ENCODE assay signal across 23 cellular contexts in the genomic region with DNA sequence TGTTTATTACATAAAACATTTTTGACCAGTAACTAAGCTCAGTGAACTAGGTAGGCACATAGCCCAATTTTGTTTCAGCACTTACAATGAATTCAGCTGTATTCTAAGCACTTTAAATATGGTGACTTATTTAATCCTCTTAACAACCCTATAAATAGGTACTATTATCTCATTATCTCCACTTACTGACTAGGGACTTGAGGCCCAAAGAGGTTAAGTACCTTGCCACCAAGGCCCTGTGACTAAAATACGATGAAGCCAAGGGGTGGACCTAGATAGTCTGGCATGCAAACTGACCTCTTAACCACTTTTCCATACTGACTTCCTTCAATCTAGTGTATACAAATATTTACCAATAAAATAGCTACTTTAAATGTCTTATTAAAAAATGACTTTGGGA.
DNase-seq lines count a peak whose midpoint lies in the region; ATAC-seq and TF ChIP-seq lines count a peak whose summit lies in the region.
"Had no signal": no experiment of that assay in that cellular context is flagged by ENCODE, and none has a peak within 500 bp of the region (broad histone marks: within the 10 kb centered on the region; RNA-seq: fewer than 3 reads in every experiment).

No MANE protein-coding gene starts in this region.

- no peak overlapping the region for H2AFZ ChIP-seq in neural progenitor cell (replicated peaks)
- H2AFZ ChIP-seq: GM23248 had no signal

- POLR2A ChIA-PET in MCF 10A (lab: Yijun Ruan, JAX) = no interaction called here

- WGBS in heart left ventricle, 4 donors = 51 to 71% (median 66%) methylated on average over 1 of the region's 1 CpG

- TF ChIP-seq CTCF in heart left ventricle (IDR thresholded peaks at IDR 0.05) (no peak), neural progenitor cell (IDR thresholded peaks at IDR 0.05) (no peak), MCF 10A (IDR thresholded peaks at IDR 0.05; ENCODE audit: unreplicated experiment) (no peak)

- peaks cover 0 to 26% (median 0%) of the 10 kb centered on the region in 12 donors for H3K4me1 ChIP-seq in heart left ventricle
- peaks cover 33% of the 10 kb centered on the region for H3K4me1 ChIP-seq in neural progenitor cell
- H3K4me1 ChIP-seq: BE2C had no signal

- peaks cover 5% of the 10 kb centered on the region for H3K9me3 Mint-ChIP-seq in neural progenitor cell
- no peaks in the 10 kb centered on the region for H3K9me3 Mint-ChIP-seq in MCF 10A (ENCODE audit: unreplicated experiment)
- peaks cover 8% of the 10 kb centered on the region for H3K9me3 Mint-ChIP-seq in stimulated activated effector memory CD8-positive, alpha-beta T cell treated with anti-CD3 and anti-CD28 coated beads, Interleukin-12 subunit alpha, Interleukin-12 subunit beta, amount 100 ng/mL, for 72 hours

- H3K27me3 Mint-ChIP-seq in neural progenitor cell (ENCODE audit: insufficient read depth, low read depth) = peaks cover 5% of the 10 kb centered on the region
- no peaks in the 10 kb centered on the region for H3K27me3 Mint-ChIP-seq in MCF 10A (ENCODE audit: insufficient read depth, unreplicated experiment)
- H3K27me3 Mint-ChIP-seq: CD8-positive, alpha-beta memory T cell had no signal

- H4K20me1 ChIP-seq in neural progenitor cell (ENCODE audit: low read depth) = no peaks in the 10 kb centered on the region

- H3K4me3 ChIP-seq in heart left ventricle (no peak overlapping the region), neural progenitor cell (no peak overlapping the region)
- H3K4me3 ChIP-seq: GM23248 had no signal

- H3K4me1 Mint-ChIP-seq in neural progenitor cell (peaks cover 9% of the 10 kb centered on the region), MCF 10A (ENCODE audit: insufficient read depth, unreplicated experiment) (no peaks in the 10 kb centered on the region)
- H3K4me1 Mint-ChIP-seq in stimulated activated effector memory CD8-positive, alpha-beta T cell treated with anti-CD3 and anti-CD28 coated beads, Interleukin-12 subunit alpha, Interleukin-12 subunit beta, amount 100 ng/mL, for 72 hours = no peaks in the 10 kb centered on the region
- H3K4me1 Mint-ChIP-seq: CD14-positive monocyte; CD8-positive, alpha-beta memory T cell had no signal

- no peak overlapping the region for H3K4me3 Mint-ChIP-seq in neural progenitor cell
- H3K4me3 Mint-ChIP-seq in MCF 10A (ENCODE audit: unreplicated experiment) = no peak overlapping the region
- no peak overlapping the region for H3K4me3 Mint-ChIP-seq in stimulated activated effector memory CD8-positive, alpha-beta T cell treated with anti-CD3 and anti-CD28 coated beads, Interleukin-12 subunit alpha, Interleukin-12 subunit beta, amount 100 ng/mL, for 72 hours
- H3K4me3 Mint-ChIP-seq: CD14-positive monocyte; CD8-positive, alpha-beta memory T cell had no signal

- no peaks in the 10 kb centered on the region for H3K27me3 ChIP-seq in heart left ventricle
- no peaks in the 10 kb centered on the region for H3K27me3 ChIP-seq in neural progenitor cell
- H3K27me3 ChIP-seq: BE2C had no signal

- CTCF ChIA-PET in MCF 10A (lab: Yijun Ruan, JAX) = interaction anchor here (0.7 to 1.2 kb wide), 3 partner anchors 31 to 680 kb away, joined by 3 read pairs; no protein-coding TSS in a partner anchor

- H3K36me3 Mint-ChIP-seq in neural progenitor cell = no peaks in the 10 kb centered on the region
- H3K36me3 Mint-ChIP-seq in MCF 10A (ENCODE audit: insufficient read depth, unreplicated experiment) = no peaks in the 10 kb centered on the region
- no peaks in the 10 kb centered on the region for H3K36me3 Mint-ChIP-seq in stimulated activated effector memory CD8-positive, alpha-beta T cell treated with anti-CD3 and anti-CD28 coated beads, Interleukin-12 subunit alpha, Interleukin-12 subunit beta, amount 100 ng/mL, for 72 hours
- H3K36me3 Mint-ChIP-seq: CD14-positive monocyte; CD8-positive, alpha-beta memory T cell had no signal

- BruUV-seq in MCF 10A (replicated peaks; lab: Mats Ljungman, UMichigan) = no TSS peak

- H3K27ac Mint-ChIP-seq in neural progenitor cell (no peak overlapping the region), MCF 10A (ENCODE audit: low read depth, unreplicated experiment) (no peak overlapping the region)
- H3K27ac Mint-ChIP-seq in stimulated activated effector memory CD8-positive, alpha-beta T cell treated with anti-CD3 and anti-CD28 coated beads, Interleukin-12 subunit alpha, Interleukin-12 subunit beta, amount 100 ng/mL, for 72 hours = no peak overlapping the region
- H3K27ac Mint-ChIP-seq: CD14-positive monocyte; CD8-positive, alpha-beta memory T cell had no signal

- H3K79me2 ChIP-seq in neural progenitor cell (ENCODE audit: low read depth) = no peaks in the 10 kb centered on the region

- peak overlapping the region; percentile 17 for H3K4me2 ChIP-seq in neural progenitor cell
- H3K4me2 ChIP-seq: SK-N-SH had no signal

- intact Hi-C loops in heart left ventricle (cut with DNase I) = no loop called here
- intact Hi-C loops in MCF 10A (cut with micrococcal nuclease) = no loop called here

- TF ChIP-seq POLR2A in heart left ventricle (IDR thresholded peaks at IDR 0.05) = no peak

- DNase-seq in D341Med (ENCODE audit: low spot score) (peak; percentile 36), NCI-H524 treated with DMSO at 0.1 percent for 48 hours (lab: John Stamatoyannopoulos, UW) (peak; percentile 64), heart left ventricle (no peak), neural progenitor cell (ENCODE audit: low spot score) (no peak), MCF 10A (ENCODE audit: unreplicated experiment) (no peak), mesenteric fat pad (ENCODE audit: low spot score) (no peak)
- no peak for DNase-seq in stimulated activated effector memory CD8-positive, alpha-beta T cell treated with anti-CD3 and anti-CD28 coated beads, Interleukin-12 subunit alpha, Interleukin-12 subunit beta, amount 100 ng/mL, for 72 hours (ENCODE audit: low spot score in 2 of 2)
- DNase-seq: ACHN; BE2C; CD8-positive, alpha-beta memory T cell; GM23248; H7; NCI-H1092; NCI-H1417 treated with DMSO at 0.1 percent for 48 hours; NCI-H1694 treated with DMSO at 0.1 percent for 48 hours; NCI-H2081; NCI-H2227 treated with DMSO at 0.1 percent for 48 hours; NCI-H510A; SK-N-SH; SW 1271 had no signal

- H3K36me3 ChIP-seq in heart left ventricle = no peaks in the 10 kb centered on the region
- H3K36me3 ChIP-seq in neural progenitor cell = no peaks in the 10 kb centered on the region
- H3K36me3 ChIP-seq: BE2C had no signal

- peak; percentile 75 to 93 (median 90) for ATAC-seq in heart left ventricle
- no peak for ATAC-seq in stimulated activated effector memory CD8-positive, alpha-beta T cell treated with anti-CD3 and anti-CD28 coated beads, Interleukin-12 subunit alpha, Interleukin-12 subunit beta, amount 100 ng/mL, for 72 hours

- no peaks in the 10 kb centered on the region for H3K9me3 ChIP-seq in heart left ventricle
- no peaks in the 10 kb centered on the region for H3K9me3 ChIP-seq in neural progenitor cell (ENCODE audit: low read depth)
- H3K9me3 ChIP-seq: BE2C, SK-N-SH had no signal

- no peak overlapping the region for H3K9ac ChIP-seq in neural progenitor cell
- H3K9ac ChIP-seq: GM23248, SK-N-SH had no signal

- H3F3A ChIP-seq in neural progenitor cell (ENCODE audit: low read depth) = no peaks in the 10 kb centered on the region

- peak overlapping the region in 2 of 12 donors; percentile 38 to 44 for H3K27ac ChIP-seq in heart left ventricle
- H3K27ac ChIP-seq in neural progenitor cell = no peak overlapping the region
- H3K27ac ChIP-seq: GM23248, HL-60, RWPE1 had no signal

Comparison
In these comparisons a context has a peak if more than half of its experiments do, and no peak if none do; other contexts are left out.
1. DNase-seq: peak in D341Med (single experiment) and NCI-H524 treated with DMSO at 0.1 percent for 48 hours (single experiment); none in heart left ventricle (0 of 5), neural progenitor cell (single experiment), MCF 10A (single experiment), mesenteric fat pad (single experiment) and stimulated activated effector memory CD8-positive, alpha-beta T cell treated with anti-CD3 and anti-CD28 coated beads, Interleukin-12 subunit alpha, Interleukin-12 subunit beta, amount 100 ng/mL, for 72 hours (0 of 2).